Comparison of ENCODE assay signal across 23 cellular contexts in the genomic region with DNA sequence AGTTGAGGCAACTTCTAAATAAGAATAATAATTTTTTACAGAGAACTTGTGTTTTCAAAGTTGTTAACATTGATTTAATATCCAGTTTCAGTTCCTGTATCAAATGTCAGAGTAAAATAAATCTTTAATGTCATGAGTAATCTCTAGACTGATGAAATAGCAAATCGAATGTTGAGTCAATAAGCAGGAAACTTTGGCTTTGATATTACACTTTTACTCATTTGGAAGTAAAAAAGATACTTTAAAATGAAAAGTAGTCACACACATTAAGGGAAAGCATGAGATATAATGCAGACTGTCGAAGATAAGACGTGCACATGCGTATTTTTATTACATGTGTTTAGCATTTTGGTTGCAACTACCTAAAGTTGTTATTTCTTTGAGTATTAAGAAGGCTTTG.
DNase-seq lines count a peak whose midpoint lies in the region; ATAC-seq, FAIRE-seq and TF ChIP-seq lines count a peak whose summit lies in the region.
"Had no signal": no experiment of that assay in that cellular context is flagged by ENCODE, and none has a peak within 500 bp of the region (broad histone marks: within the 10 kb centered on the region; RNA-seq: fewer than 3 reads in every experiment).

No MANE protein-coding gene starts in this region.

- intact Hi-C loops in natural killer cell (cut with micrococcal nuclease) (no loop called here), kidney (cut with DNase I) (no loop called here)

- peak overlapping the region; percentile 30 for H3K4me3 Mint-ChIP-seq in natural killer cell treated with Interleukin-12 subunit alpha and Interleukin-12 subunit beta and Interleukin-15 and Interleukin-18, amount 100 ng/mL, for 72 hours
- H3K4me3 Mint-ChIP-seq in natural killer cell: no peak overlapping the region
- no peak overlapping the region for H3K4me3 Mint-ChIP-seq in activated naive CD8-positive, alpha-beta T cell
- H3K4me3 Mint-ChIP-seq: T-helper 2 cell treated with Interferon-gamma antibody and Interleukin-4, amounts not matched to agents 5 μg/mL and 100 μg/mL, for 36 hours had no signal

- H3K36me3 ChIP-seq in kidney (ENCODE audit: control insufficient read depth in 1 of 2, insufficient read depth in 2 of 2, low read length in 2 of 2): no peaks in the 10 kb centered on the region
- H3K36me3 ChIP-seq: HAP-1, heart left ventricle had no signal

- H3K4me1 ChIP-seq in kidney (ENCODE audit: control insufficient read depth in 1 of 2, insufficient read depth in 1 of 2, low read depth in 1 of 2, low read length in 2 of 2): no peaks in the 10 kb centered on the region
- H3K4me1 ChIP-seq: HAP-1, heart left ventricle had no signal

- no peaks in the 10 kb centered on the region for H3K27me3 Mint-ChIP-seq in natural killer cell treated with Interleukin-12 subunit alpha and Interleukin-12 subunit beta and Interleukin-15 and Interleukin-18, amount 100 ng/mL, for 72 hours
- no peaks in the 10 kb centered on the region for H3K27me3 Mint-ChIP-seq in natural killer cell (ENCODE audit: low read depth in 2 of 2)
- peaks cover 2% of the 10 kb centered on the region for H3K27me3 Mint-ChIP-seq in activated naive CD8-positive, alpha-beta T cell

- H3K4me3 ChIP-seq in kidney (ENCODE audit: low read length in 2 of 2): no peak overlapping the region
- H3K4me3 ChIP-seq: HAP-1, heart left ventricle had no signal

- peak overlapping the region; percentile 63 to 70 for H3K27ac Mint-ChIP-seq in natural killer cell treated with Interleukin-12 subunit alpha and Interleukin-12 subunit beta and Interleukin-15 and Interleukin-18, amount 100 ng/mL, for 72 hours
- no peak overlapping the region for H3K27ac Mint-ChIP-seq in natural killer cell
- H3K27ac Mint-ChIP-seq in activated naive CD8-positive, alpha-beta T cell: peak overlapping the region; percentile 5
- H3K27ac Mint-ChIP-seq: T-helper 2 cell treated with Interferon-gamma antibody and Interleukin-4, amounts not matched to agents 5 μg/mL and 100 μg/mL, for 36 hours had no signal

- no peak overlapping the region for H3K27ac ChIP-seq in kidney (ENCODE audit: low read depth in 2 of 2, low read length in 2 of 2)
- H3K27ac ChIP-seq: heart left ventricle had no signal

- ATAC-seq in natural killer cell treated with Interleukin-12 subunit alpha and Interleukin-12 subunit beta and Interleukin-15 and Interleukin-18, amount 100 ng/mL, for 72 hours: peak; percentile 33 to 66
- ATAC-seq in natural killer cell: no peak
- ATAC-seq: heart left ventricle had no signal

- peaks cover 29% of the 10 kb centered on the region for H3K36me3 Mint-ChIP-seq in natural killer cell treated with Interleukin-12 subunit alpha and Interleukin-12 subunit beta and Interleukin-15 and Interleukin-18, amount 100 ng/mL, for 72 hours
- no peaks in the 10 kb centered on the region for H3K36me3 Mint-ChIP-seq in natural killer cell
- H3K36me3 Mint-ChIP-seq in activated naive CD8-positive, alpha-beta T cell: peaks cover 3% of the 10 kb centered on the region

- no peaks in the 10 kb centered on the region for H3K9me3 ChIP-seq in kidney (ENCODE audit: control insufficient read depth in 1 of 2, low read length in 2 of 2)
- H3K9me3 ChIP-seq: HAP-1, heart left ventricle had no signal

- no peak for DNase-seq in natural killer cell treated with Interleukin-12 subunit alpha and Interleukin-12 subunit beta and Interleukin-15 and Interleukin-18, amount 100 ng/mL, for 72 hours (ENCODE audit: low spot score)
- DNase-seq in natural killer cell: no peak
- no peak for DNase-seq in kidney
- DNase-seq in NCI-H1694 (lab: John Stamatoyannopoulos, UW): no peak
- no peak for DNase-seq in HPDE6-E6E7 (ENCODE audit: extremely low spot score)
- no peak for DNase-seq in cerebellum (ENCODE audit: low spot score)
- DNase-seq: activated CD4-positive, alpha-beta T cell treated with anti-CD3 and anti-CD28 coated beads, Interleukin-2, amount 50 U/mL, for 4 hours; activated naive CD4-positive, alpha-beta T cell; anterior cingulate cortex; caudate nucleus; heart left ventricle; IMR-90; mesenchymal stem cell; NCI-H1105 treated with DMSO at 0.1 percent for 48 hours; NCI-H446; NCI-H82; retina; Right ventricle myocardium superior; stimulated activated CD4-positive, alpha-beta T cell treated with anti-CD3 and anti-CD28 coated beads, Interleukin-2, amount 100 ng/mL, for 48 hours; stimulated activated naive CD4-positive, alpha-beta T cell had no signal

- peaks cover 5% of the 10 kb centered on the region for H3K9me3 Mint-ChIP-seq in natural killer cell treated with Interleukin-12 subunit alpha and Interleukin-12 subunit beta and Interleukin-15 and Interleukin-18, amount 100 ng/mL, for 72 hours
- no peaks in the 10 kb centered on the region for H3K9me3 Mint-ChIP-seq in natural killer cell
- H3K9me3 Mint-ChIP-seq in activated naive CD8-positive, alpha-beta T cell (ENCODE audit: low read depth): peaks cover 5% of the 10 kb centered on the region
- H3K9me3 Mint-ChIP-seq: T-helper 2 cell treated with Interferon-gamma antibody and Interleukin-4, amounts not matched to agents 5 μg/mL and 100 μg/mL, for 36 hours had no signal

- peak; percentile 38 for FAIRE-seq in kidney (lab: Jason Lieb, UNC)

- H3K4me1 Mint-ChIP-seq in natural killer cell treated with Interleukin-12 subunit alpha and Interleukin-12 subunit beta and Interleukin-15 and Interleukin-18, amount 100 ng/mL, for 72 hours (ENCODE audit: low read depth in 2 of 2): peaks cover 31 to 54% of the 10 kb centered on the region in 2 donors
- H3K4me1 Mint-ChIP-seq in natural killer cell: peaks cover 27 to 31% of the 10 kb centered on the region in 2 donors
- H3K4me1 Mint-ChIP-seq in activated naive CD8-positive, alpha-beta T cell (ENCODE audit: low read depth): peaks cover 14% of the 10 kb centered on the region

- no peak overlapping the region for H3K9ac ChIP-seq in kidney (ENCODE audit: low read length in 2 of 2)

- TF ChIP-seq CTCF in natural killer cell (IDR thresholded peaks at IDR 0.05) (no peak), kidney (IDR thresholded peaks at IDR 0.05; ENCODE audit: borderline replicate concordance, extremely low read depth, insufficient read depth) (no peak)

Comparison
In these comparisons a context has a peak if more than half of its experiments do, and no peak if none do; other contexts are left out.
1. ATAC-seq: peak in natural killer cell treated with Interleukin-12 subunit alpha and Interleukin-12 subunit beta and Interleukin-15 and Interleukin-18, amount 100 ng/mL, for 72 hours (2 of 2); none in natural killer cell (0 of 3).
2. H3K27ac Mint-ChIP-seq: peak in natural killer cell treated with Interleukin-12 subunit alpha and Interleukin-12 subunit beta and Interleukin-15 and Interleukin-18, amount 100 ng/mL, for 72 hours (2 of 2) and activated naive CD8-positive, alpha-beta T cell (single experiment); none in natural killer cell (0 of 2).